1 cellular context compared by ENCODE assay signal in genomic region chr17:56203430-56203829, GRCh38.
TF ChIP-seq lines count a peak whose summit lies in the region.

No MANE protein-coding gene starts in this region.

TF ChIP-seq in SK-N-SH treated with all-trans-retinoic acid at 6 μM for 48 hours, 23 proteins besides CTCF, POLR2A, EP300 and RAD21 (continued from another document):
- TF ChIP-seq PATZ1 (CRISPR knock-in tag; IDR thresholded peaks at IDR 0.05; ENCODE audit: borderline replicate concordance), result no peak
- no peak for TF ChIP-seq ZNF70 (CRISPR knock-in tag; IDR thresholded peaks at IDR 0.05)
- TF ChIP-seq PPARA (CRISPR knock-in tag; IDR thresholded peaks at IDR 0.05; ENCODE audit: borderline replicate concordance), result no peak
- no peak for TF ChIP-seq ZNF565 (CRISPR knock-in tag; conservative IDR thresholded peaks at IDR 0.05; ENCODE audit: low read depth)
- TF ChIP-seq TOX (CRISPR knock-in tag; IDR thresholded peaks at IDR 0.05; ENCODE audit: borderline replicate concordance), result no peak
- TF ChIP-seq TSHZ2 (CRISPR knock-in tag; IDR thresholded peaks at IDR 0.05), result no peak
- no peak for TF ChIP-seq ISL1 (CRISPR knock-in tag; IDR thresholded peaks at IDR 0.05)
- no peak for TF ChIP-seq ZC3H10 (CRISPR knock-in tag; IDR thresholded peaks at IDR 0.05)
- no peak for TF ChIP-seq ZFP3 (CRISPR knock-in tag; IDR thresholded peaks at IDR 0.05)
- no peak for TF ChIP-seq SNAI2 (CRISPR knock-in tag; IDR thresholded peaks at IDR 0.05)
- no peak for TF ChIP-seq ESRRG (CRISPR knock-in tag; IDR thresholded peaks at IDR 0.05)
